8 cellular contexts compared by ENCODE assay signal in the genomic region with DNA sequence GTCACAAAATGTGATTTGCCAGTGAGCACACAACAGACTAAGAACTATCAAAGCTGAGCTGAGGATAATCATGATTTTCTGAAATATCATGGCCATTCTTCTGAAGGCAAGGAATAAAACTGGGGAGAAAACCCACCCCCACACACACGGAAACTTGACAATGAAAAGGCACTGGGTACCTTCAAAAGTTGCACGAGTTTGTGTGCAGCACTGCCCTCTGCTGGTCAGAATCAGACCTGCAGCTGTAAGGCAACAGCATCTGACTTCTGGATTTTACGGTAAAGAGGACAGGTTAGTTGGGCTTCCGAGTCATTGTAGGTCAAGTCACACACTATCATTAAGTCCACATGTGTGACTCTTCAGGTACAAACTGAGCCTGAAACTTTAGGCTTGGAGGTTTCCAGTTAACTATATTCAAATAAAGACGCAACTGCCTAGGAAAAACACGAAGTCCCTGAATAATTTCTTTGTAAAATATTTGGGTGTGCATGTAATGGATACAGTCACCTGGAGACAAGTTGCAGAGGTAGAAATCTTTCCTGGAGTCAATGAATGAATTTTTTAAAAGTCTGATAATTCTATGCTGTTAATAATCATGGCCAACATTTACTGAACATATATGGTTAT.
A peak's percentile ranks its signal among the peaks of the same experiment; 100 is the strongest.
DNase-seq lines count a peak whose midpoint lies in the region; ATAC-seq and TF ChIP-seq lines count a peak whose summit lies in the region.

No MANE protein-coding gene starts in this region.

- no peaks in the 10 kb centered on the region for H3K36me3 ChIP-seq in left lung

- intact Hi-C loops in left lung (cut with DNase I), result loop anchor here in 1 of 2 donors (5.0 kb wide), 1 partner anchor 296 kb away; no protein-coding TSS in a partner anchor

- ATAC-seq in left lung (peak; percentile 92), GM21723 (IDR thresholded peaks at IDR 0.05; ENCODE audit: unreplicated experiment) (no peak)

- H3K4me1 ChIP-seq in left lung, result no peaks in the 10 kb centered on the region

- H3K27ac ChIP-seq in 22Rv1, result no peak overlapping the region
- no peak overlapping the region for H3K27ac ChIP-seq in left lung

- TF ChIP-seq CTCF in 22Rv1 (IDR thresholded peaks at IDR 0.05), result peak; percentile 94
- TF ChIP-seq CTCF in GM12875 (IDR thresholded peaks at IDR 0.05; ENCODE audit: borderline replicate concordance, insufficient read depth, low read depth, low read length), result peak; percentile 87
- TF ChIP-seq CTCF in choroid plexus epithelial cell (conservative IDR thresholded peaks at IDR 0.05; ENCODE audit: low read depth, low read length), result peak; percentile 98
- TF ChIP-seq CTCF in left lung (IDR thresholded peaks at IDR 0.05), result peak; percentile 88 to 92

- peaks cover 0 to 8% of the 10 kb centered on the region in 2 donors for H3K27me3 ChIP-seq in left lung

- DNase-seq in NCI-H2081 treated with DMSO at 0.1 percent for 48 hours (lab: John Stamatoyannopoulos, UW) (peak; percentile 0), choroid plexus epithelial cell (ENCODE audit: low read depth) (peak; percentile 67), left lung (peak in 1 of 2 donors; percentile 53)
- DNase-seq in activated CD4-positive, alpha-beta T cell treated with anti-CD3 and anti-CD28 coated beads for 4 hours, result peak; percentile 62 to 86
- peak; percentile 68 to 87 for DNase-seq in stimulated activated CD4-positive, alpha-beta T cell treated with anti-CD3 and anti-CD28 coated beads, Interleukin-4, amount 100 ng/mL, for 48 hours (ENCODE audit: low read depth in 2 of 2)

- no peaks in the 10 kb centered on the region for H3K9me3 ChIP-seq in left lung

- H3K4me3 ChIP-seq in GM12875 (ENCODE audit: low read depth, low read length) (no peak overlapping the region), choroid plexus epithelial cell (ENCODE audit: low read depth, low read length) (no peak overlapping the region), left lung (no peak overlapping the region)
